ENCODE assay signal across 24 cellular contexts in genomic region chr1:12578860-12579422, GRCh38. TPM values are rescaled to one million over a fixed set of nuclear protein-coding genes. Genes with fewer than 3 reads are reported as not detected.
A peak's percentile ranks its signal among the peaks of the same experiment; 100 is the strongest.
DNase-seq lines count a peak whose midpoint lies in the region; ATAC-seq, FAIRE-seq and TF ChIP-seq lines count a peak whose summit lies in the region.
"Had no signal": no experiment of that assay in that cellular context is flagged by ENCODE, and none has a peak within 500 bp of the region (broad histone marks: within the 10 kb centered on the region; RNA-seq: fewer than 3 reads in every experiment).

No MANE protein-coding gene starts in this region.

- TF ChIP-seq CTCF in right lobe of liver (IDR thresholded peaks at IDR 0.05) (no peak), gastrocnemius medialis (IDR thresholded peaks at IDR 0.05 in 4 of 5, conservative IDR thresholded peaks at IDR 0.05 in 1 of 5) (no peak), upper lobe of right lung (IDR thresholded peaks at IDR 0.05) (no peak)

- 66% methylated on average over 7 of the region's 19 CpGs for WGBS in right lobe of liver (ENCODE audit: insufficient coverage, low coverage, low lambda C conversion rate, missing lambda C conversion rate)

- no peak for TF ChIP-seq POLR2A in right lobe of liver (IDR thresholded peaks at IDR 0.05)
- no peak for TF ChIP-seq POLR2A in gastrocnemius medialis (IDR thresholded peaks at IDR 0.05)

- H3K27ac ChIP-seq in right lobe of liver: no peak overlapping the region
- peak overlapping the region; percentile 82 to 93 (median 90) for H3K27ac ChIP-seq in gastrocnemius medialis
- no peak overlapping the region for H3K27ac ChIP-seq in upper lobe of right lung
- H3K27ac ChIP-seq: C4-2B, HL-60 had no signal

- H3K27me3 ChIP-seq in right lobe of liver: no peaks in the 10 kb centered on the region
- no peaks in the 10 kb centered on the region for H3K27me3 ChIP-seq in gastrocnemius medialis
- H3K27me3 ChIP-seq in upper lobe of right lung: no peaks in the 10 kb centered on the region

- no peaks in the 10 kb centered on the region for H3K4me1 ChIP-seq in right lobe of liver
- peaks cover 20 to 27% of the 10 kb centered on the region in 2 donors for H3K4me1 ChIP-seq in gastrocnemius medialis
- no peaks in the 10 kb centered on the region for H3K4me1 ChIP-seq in upper lobe of right lung
- H3K4me1 ChIP-seq: Caco-2 had no signal

- peaks cover 0 to 77% (median 38%) of the 10 kb centered on the region in 4 donors for H3K36me3 ChIP-seq in right lobe of liver
- peaks cover 0 to 21% of the 10 kb centered on the region in 2 donors for H3K36me3 ChIP-seq in gastrocnemius medialis
- peaks cover 70% of the 10 kb centered on the region for H3K36me3 ChIP-seq in upper lobe of right lung

- H3K9me3 ChIP-seq in right lobe of liver (no peaks in the 10 kb centered on the region), gastrocnemius medialis (no peaks in the 10 kb centered on the region), upper lobe of right lung (no peaks in the 10 kb centered on the region)
- H3K9me3 ChIP-seq: Caco-2, SK-N-SH had no signal

- intact Hi-C loops in right lobe of liver (cut with DNase I) (no loop called here), gastrocnemius medialis (cut with DNase I; ENCODE audit: low total_unique reads) (no loop called here), upper lobe of right lung (cut with DNase I) (no loop called here)

- no peak for DNase-seq in right lobe of liver
- no peak for DNase-seq in gastrocnemius medialis
- no peak for DNase-seq in upper lobe of right lung
- DNase-seq in RCC 7860 (ENCODE audit: low spot score): no peak
- DNase-seq: Caco-2; CD8-positive, alpha-beta T cell; HCEC 1CT; Kasumi-1; NCI-H1092 treated with DMSO at 0.1 percent for 48 hours; NCI-H1436; NCI-H187; NCI-H2081 treated with DMSO at 0.1 percent for 48 hours; NCI-H2171; NCI-H226; NCI-H510A; NCI-H69; SK-N-SH had no signal

- in situ Hi-C loops in gastrocnemius medialis (cut with MboI; ENCODE audit: low sequenced_read_pairs in 4 of 4): no loop called here

- no peak overlapping the region for H3K4me3 ChIP-seq in right lobe of liver
- H3K4me3 ChIP-seq in gastrocnemius medialis: no peak overlapping the region
- no peak overlapping the region for H3K4me3 ChIP-seq in upper lobe of right lung
- H3K4me3 ChIP-seq: GM23338 had no signal

- ATAC-seq in esophagus mucosa: peak; percentile 7
- ATAC-seq in right lobe of liver: peak in 3 of 4 donors; percentile 10 to 21 (median 14)
- no peak for ATAC-seq in gastrocnemius medialis
- ATAC-seq in upper lobe of right lung: peak; percentile 6
- no peak for ATAC-seq in GM19324 (IDR thresholded peaks at IDR 0.05; ENCODE audit: low FRiP score, unreplicated experiment)
- no peak for ATAC-seq in HG03159 (IDR thresholded peaks at IDR 0.05; ENCODE audit: unreplicated experiment)
- ATAC-seq: CD8-positive, alpha-beta T cell; GM23338 had no signal

- FAIRE-seq in RCC 7860 (lab: Jason Lieb, UNC): no peak
- FAIRE-seq: G401.6 had no signal

RNA-seq across cellular contexts. Expression of gene DHRS3, which starts 39.1 kb away (rescaled TPM):
- 116 TPM for total RNA-seq in esophagus mucosa
- total RNA-seq in right lobe of liver: 100 to 1,000 TPM; 132 to 252 (median 172) TPM
- total RNA-seq in gastrocnemius medialis: 100 to 1,000 TPM in 1 of 4 donors, 10 to 100 TPM in 3; 28.5 to 108 (median 67.0) TPM
- total RNA-seq in upper lobe of right lung: 106 TPM

Comparison
In these comparisons a context has a peak if more than half of its experiments do, and no peak if none do; other contexts are left out.
1. ATAC-seq: peak in esophagus mucosa (single experiment), right lobe of liver (3 of 4) and upper lobe of right lung (single experiment); none in gastrocnemius medialis (0 of 2), GM19324 (single experiment) and HG03159 (single experiment).
2. H3K27ac ChIP-seq: peak in gastrocnemius medialis (4 of 4); none in right lobe of liver (0 of 3) and upper lobe of right lung (single experiment).